In genomic region chr3:28743843-28744242, GRCh38 we compare ENCODE assay signal across 22 cellular contexts.
DNase-seq lines count a peak whose midpoint lies in the region; ATAC-seq, FAIRE-seq and TF ChIP-seq lines count a peak whose summit lies in the region.
"Had no signal": no experiment of that assay in that cellular context is flagged by ENCODE, and none has a peak within 500 bp of the region (broad histone marks: within the 10 kb centered on the region; RNA-seq: fewer than 3 reads in every experiment).

No MANE protein-coding gene starts in this region.

- H3F3A ChIP-seq in MM.1S (ENCODE audit: insufficient read depth, low read length): no peaks in the 10 kb centered on the region

- no peak overlapping the region for H2AFZ ChIP-seq in MM.1S (ENCODE audit: low read length)

- peak; percentile 10 for DNase-seq in DMS53 treated with DMSO at 0.1 percent for 48 hours (lab: John Stamatoyannopoulos, UW; ENCODE audit: unreplicated experiment)
- DNase-seq in NCI-H2029 treated with DMSO at 0.1 percent for 48 hours (lab: John Stamatoyannopoulos, UW): peak; percentile 90
- DNase-seq in dermis blood vessel endothelial cell: peak; percentile 28
- peak in 4 of 6 donors; percentile 29 to 62 (median 54) for DNase-seq in pancreas
- DNase-seq in MM.1S: no peak
- no peak for DNase-seq in activated effector memory CD4-positive, alpha-beta T cell treated with Interleukin-2 at 50 U/mL for 16 hours
- DNase-seq in NCI-H2107 treated with DMSO at 0.1 percent for 48 hours (lab: John Stamatoyannopoulos, UW; ENCODE audit: unreplicated experiment): no peak
- DNase-seq in NCI-H510A (lab: John Stamatoyannopoulos, UW): no peak
- DNase-seq: activated CD4-positive, alpha-beta T cell treated with anti-CD3 and anti-CD28 coated beads, Interleukin-2, amount 50 U/mL, for 48 hours; activated naive CD4-positive, alpha-beta T cell treated with anti-CD3 and anti-CD28 coated beads, Interleukin-2, amount 50 U/mL, for 16 hours; activated T-cell treated with anti-CD3 and anti-CD28 coated beads, Interleukin-2, amount 50 U/mL, for 24 hours; AML-193; GDM1; KBM-7; naive B cell; ovary; T-cell; testis had no signal

- WGBS in pancreas, 2 donors: 14 to 16% methylated on average over 4 of the region's 4 CpGs

- no peak for FAIRE-seq in pancreas (lab: Jason Lieb, UNC)
- FAIRE-seq: colon, GM12878 had no signal

- no peak overlapping the region for H3K4me2 ChIP-seq in MM.1S (ENCODE audit: low read depth, low read length)

- H3K36me3 ChIP-seq in pancreas (no peaks in the 10 kb centered on the region), MM.1S (replicated peaks; ENCODE audit: insufficient read depth, low read length) (no peaks in the 10 kb centered on the region)
- H3K36me3 ChIP-seq: ovary had no signal

- H3K9me2 ChIP-seq in MM.1S (replicated peaks; ENCODE audit: insufficient read depth, low read length): no peaks in the 10 kb centered on the region

- no peaks in the 10 kb centered on the region for H3K79me2 ChIP-seq in MM.1S (ENCODE audit: low read length)

- H3K4me3 ChIP-seq in pancreas (no peak overlapping the region), MM.1S (ENCODE audit: low read length) (no peak overlapping the region)
- H3K4me3 ChIP-seq: GM12878, ovary, testis had no signal

- no peaks in the 10 kb centered on the region for H4K20me1 ChIP-seq in MM.1S (ENCODE audit: insufficient read depth, low read length)

- H3K9me3 ChIP-seq in pancreas (no peaks in the 10 kb centered on the region), MM.1S (replicated peaks; ENCODE audit: insufficient read depth, low read length) (no peaks in the 10 kb centered on the region)
- H3K9me3 ChIP-seq: ovary, testis had no signal

- H3K4me1 ChIP-seq in pancreas (peaks cover 6 to 22% (median 7%) of the 10 kb centered on the region in 3 donors), MM.1S (ENCODE audit: low read length) (no peaks in the 10 kb centered on the region)
- H3K4me1 ChIP-seq: testis had no signal

- no peak overlapping the region for H3K9ac ChIP-seq in MM.1S (ENCODE audit: low read length)

- intact Hi-C loops in pancreas (cut with DNase I): no loop called here

- H3K27ac ChIP-seq in pancreas (peak overlapping the region in 2 of 4 donors; percentile 13 to 55), MM.1S (ENCODE audit: low read length) (no peak overlapping the region)
- H3K27ac ChIP-seq: foreskin keratinocyte, ovary, testis had no signal

- peak; percentile 96 to 99 (median 98) for ATAC-seq in pancreas
- ATAC-seq: GM12878, Right ventricle myocardium inferior, T-cell had no signal

- H3K27me3 ChIP-seq in pancreas (no peaks in the 10 kb centered on the region), MM.1S (replicated peaks; ENCODE audit: insufficient read depth, low read length) (no peaks in the 10 kb centered on the region)
- H3K27me3 ChIP-seq: foreskin keratinocyte, ovary, testis had no signal

- no peak for TF ChIP-seq CTCF in pancreas (IDR thresholded peaks at IDR 0.05)
- no peak for TF ChIP-seq CTCF in MM.1S (IDR thresholded peaks at IDR 0.05; ENCODE audit: low read length)

Comparison
In these comparisons a context has a peak if more than half of its experiments do, and no peak if none do; other contexts are left out.
1. DNase-seq: peak in DMS53 treated with DMSO at 0.1 percent for 48 hours (single experiment), NCI-H2029 treated with DMSO at 0.1 percent for 48 hours (single experiment), dermis blood vessel endothelial cell (single experiment) and pancreas (4 of 6); none in MM.1S (single experiment), activated effector memory CD4-positive, alpha-beta T cell treated with Interleukin-2 at 50 U/mL for 16 hours (single experiment), NCI-H2107 treated with DMSO at 0.1 percent for 48 hours (single experiment) and NCI-H510A (single experiment).